In the genomic region with DNA sequence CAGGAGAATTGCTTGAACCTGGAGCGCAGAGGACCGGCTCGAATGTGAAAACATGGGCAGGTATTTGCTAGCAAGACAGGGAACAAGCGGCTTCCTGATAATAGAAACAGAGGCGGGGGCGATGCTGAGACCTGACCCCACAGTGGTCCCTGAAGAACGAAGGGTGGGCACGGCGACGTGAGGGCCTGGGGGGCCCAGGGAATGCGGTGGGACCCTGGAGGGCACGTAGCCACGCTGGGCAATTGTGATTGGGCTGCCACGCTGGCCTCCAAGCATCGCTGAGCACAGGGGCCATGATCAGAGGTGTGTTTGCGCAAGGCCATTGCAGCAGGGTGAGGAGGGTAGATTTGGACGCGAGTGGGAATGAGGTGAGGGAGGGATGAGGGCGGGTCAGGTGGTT, we compare ENCODE assay signal across 11 cellular contexts.
"Had no signal": no experiment of that assay in that cellular context is flagged by ENCODE, and none has a peak within 500 bp of the region (broad histone marks: within the 10 kb centered on the region; RNA-seq: fewer than 3 reads in every experiment).

No MANE protein-coding gene starts in this region.

- H2AFZ ChIP-seq: GM23248, GM23338 had no signal

- H3K27ac ChIP-seq: GM23248 had no signal

- H3K9ac ChIP-seq: GM23248 had no signal

- H3K4me1 ChIP-seq: HAP-1 had no signal

- H3K4me2 ChIP-seq: GM23338 had no signal

- FAIRE-seq: H1, H54 had no signal

- H3K9me3 ChIP-seq: HAP-1 had no signal

- H3K4me3 ChIP-seq: GM23248, GM23338, HAP-1 had no signal

- H3K36me3 ChIP-seq: HAP-1 had no signal

- DNase-seq: GM23248, GOT3, H7, H9, HCEC 1CT, HFFc6 had no signal

- ATAC-seq: GM23338, HCT116 had no signal
